14 cellular contexts compared by ENCODE assay signal in genomic region chr13:113835461-113836274, GRCh38. TPM values are rescaled to one million over a fixed set of nuclear protein-coding genes. Genes with fewer than 3 reads are reported as not detected.
DNase-seq lines count a peak whose midpoint lies in the region; ATAC-seq and TF ChIP-seq lines count a peak whose summit lies in the region.
"Had no signal": no experiment of that assay in that cellular context is flagged by ENCODE, and none has a peak within 500 bp of the region (broad histone marks: within the 10 kb centered on the region; RNA-seq: fewer than 3 reads in every experiment).

No MANE protein-coding gene starts in this region.

- H2BK120ac ChIP-seq in neuronal stem cell (ENCODE audit: low read depth, low read length), result peak overlapping the region; percentile 72

- no peaks in the 10 kb centered on the region for H3K9me3 ChIP-seq in neuronal stem cell (replicated peaks in 1 of 2; ENCODE audit: control insufficient read depth in 2 of 2, insufficient read depth in 1 of 2, low read depth in 1 of 2, low read length in 2 of 2)
- no peaks in the 10 kb centered on the region for H3K9me3 ChIP-seq in prostate gland
- H3K9me3 ChIP-seq in body of pancreas, result no peaks in the 10 kb centered on the region
- H3K9me3 ChIP-seq: left lung, transverse colon had no signal

- no peak overlapping the region for H4K91ac ChIP-seq in neuronal stem cell (ENCODE audit: low read depth, low read length, poor library complexity)

- in situ Hi-C loops in astrocyte of the cerebellum (cut with HindIII; ENCODE audit: low sequenced_read_pairs), result no loop called here

- H3K27me3 ChIP-seq in neuronal stem cell (ENCODE audit: control insufficient read depth in 3 of 3, insufficient read depth in 3 of 3, low read depth in 1 of 3, low read length in 3 of 3) (no peaks in the 10 kb centered on the region), prostate gland (replicated peaks; ENCODE audit: insufficient read depth) (peaks cover 4% of the 10 kb centered on the region), body of pancreas (no peaks in the 10 kb centered on the region)
- H3K27me3 ChIP-seq: left lung, transverse colon had no signal

- peak overlapping the region; percentile 95 for H2AK5ac ChIP-seq in neuronal stem cell (ENCODE audit: low read depth, low read length)

- H3K14ac ChIP-seq in neuronal stem cell (ENCODE audit: low read length), result peak overlapping the region; percentile 94

- no peak for TF ChIP-seq POLR2A in prostate gland (IDR thresholded peaks at IDR 0.05)
- TF ChIP-seq POLR2A in body of pancreas (IDR thresholded peaks at IDR 0.05), result no peak

- H3K27ac ChIP-seq in neuronal stem cell (replicated peaks; ENCODE audit: low read length) (peak overlapping the region; percentile 3), prostate gland (no peak overlapping the region), body of pancreas (no peak overlapping the region)
- H3K27ac ChIP-seq: left lung had no signal

- H3K9ac ChIP-seq in neuronal stem cell (ENCODE audit: low read depth, low read length, poor library complexity), result peak overlapping the region; percentile 70

- peak overlapping the region; percentile 88 for H3K18ac ChIP-seq in neuronal stem cell (ENCODE audit: low read length)

- H2AFZ ChIP-seq in neuronal stem cell (ENCODE audit: low read length), result peak overlapping the region; percentile 22

- ATAC-seq in body of pancreas, result no peak
- ATAC-seq: left lung had no signal

- H3K4me1 ChIP-seq in neuronal stem cell (ENCODE audit: control insufficient read depth in 2 of 2, insufficient read depth in 1 of 2, low read depth in 1 of 2, low read length in 2 of 2) (peaks cover 12 to 37% of the 10 kb centered on the region in 2 donors), prostate gland (replicated peaks) (peaks cover 18% of the 10 kb centered on the region), body of pancreas (peaks cover 39% of the 10 kb centered on the region)

- TF ChIP-seq CTCF in astrocyte of the cerebellum (IDR thresholded peaks at IDR 0.05; ENCODE audit: low read depth, low read length, missing control alignments) (no peak), prostate gland (IDR thresholded peaks at IDR 0.05) (no peak), body of pancreas (IDR thresholded peaks at IDR 0.05) (no peak)

- WGBS in neuronal stem cell (ENCODE audit: extremely low coverage in 2 of 2, insufficient read length in 2 of 2, insufficient replicate concordance in 1 of 2), 2 donors, result no CpG with 5 or more reads among the region's 37 CpGs
- WGBS in prostate gland, result 69% methylated on average over 33 of the region's 37 CpGs
- 91 to 94% methylated on average over 20 to 36 of the region's 37 CpGs for WGBS in body of pancreas, 2 donors

- H2BK12ac ChIP-seq in neuronal stem cell (ENCODE audit: low read length), result peak overlapping the region; percentile 75

- peaks cover 0 to 6% of the 10 kb centered on the region in 2 donors for H3K36me3 ChIP-seq in neuronal stem cell (replicated peaks in 1 of 2; ENCODE audit: control insufficient read depth in 2 of 2, insufficient read depth in 2 of 2, low read length in 2 of 2)
- peaks cover 0 to 4% of the 10 kb centered on the region in 2 donors for H3K36me3 ChIP-seq in prostate gland
- peaks cover 0 to 5% of the 10 kb centered on the region in 2 donors for H3K36me3 ChIP-seq in body of pancreas (replicated peaks in 1 of 2; ENCODE audit: insufficient read depth in 1 of 2, low read depth in 2 of 2)

- H3K23ac ChIP-seq in neuronal stem cell (ENCODE audit: low read depth, low read length, poor library complexity), result peak overlapping the region; percentile 20

- H2BK5ac ChIP-seq in neuronal stem cell (ENCODE audit: low read length), result peak overlapping the region; percentile 95

- no peak overlapping the region for H4K8ac ChIP-seq in neuronal stem cell (ENCODE audit: low read depth, low read length)

- H3K4me3 ChIP-seq in astrocyte of the cerebellum (ENCODE audit: low read depth, low read length) (no peak overlapping the region), neuronal stem cell (ENCODE audit: low read length in 2 of 2) (no peak overlapping the region), prostate gland (no peak overlapping the region), body of pancreas (no peak overlapping the region)
- H3K4me3 ChIP-seq: left lung, smooth muscle cell, transverse colon had no signal

- no peaks in the 10 kb centered on the region for H3K79me1 ChIP-seq in neuronal stem cell (ENCODE audit: low read depth, low read length)

- peak overlapping the region; percentile 84 for H3K4ac ChIP-seq in neuronal stem cell (ENCODE audit: low read length)

- peak; percentile 54 for DNase-seq in GM04503 (ENCODE audit: low read depth)
- DNase-seq in NCI-H187 (lab: John Stamatoyannopoulos, UW), result peak; percentile 73 to 95
- DNase-seq in astrocyte of the cerebellum (ENCODE audit: low read depth), result peak; percentile 43
- no peak for DNase-seq in neuronal stem cell (ENCODE audit: low spot score)
- DNase-seq in prostate gland (ENCODE audit: low spot score), result no peak
- DNase-seq in kidney glomerular epithelial cell (lab: John Stamatoyannopoulos, UW), result no peak
- no peak for DNase-seq in body of pancreas
- DNase-seq in effector CD4-positive, alpha-beta T cell, result no peak
- DNase-seq: activated CD4-positive, alpha-beta T cell treated with anti-CD3 and anti-CD28 coated beads, Interleukin-2, amount 10 ng/mL, durations not matched to agents 24 days and 14 days; cortex of kidney; NCI-H2029; transverse colon had no signal

- peak overlapping the region; percentile 97 for H2BK15ac ChIP-seq in neuronal stem cell (ENCODE audit: low read length)

- H3K4me2 ChIP-seq in neuronal stem cell (ENCODE audit: insufficient read depth, low read length, poor library complexity, severe bottlenecking), result no peak overlapping the region
- H3K4me2 ChIP-seq: smooth muscle cell had no signal

- intact Hi-C loops in prostate gland (cut with DNase I), result loop anchor here (5.0 kb wide), 1 partner anchor 72 kb away; no protein-coding TSS in a partner anchor
- intact Hi-C loops in body of pancreas (cut with DNase I), result no loop called here

RNA-seq across cellular contexts. Expression of gene GAS6, which starts 28.2 kb away (rescaled TPM):
- polyA plus RNA-seq in neuronal stem cell (2013, experiment 1 of 2), result 34.2 TPM
- 33.8 TPM for polyA plus RNA-seq in neuronal stem cell (2013, experiment 2 of 2)
- total RNA-seq in prostate gland, result 100 to 1,000 TPM; 116 to 432 TPM
- total RNA-seq in body of pancreas, result 100 to 1,000 TPM in 1 of 2 donors, 10 to 100 TPM in 1; 83.0 to 145 TPM

Comparison
In these comparisons a context has a peak if more than half of its experiments do, and no peak if none do; other contexts are left out.
1. DNase-seq: peak in GM04503 (single experiment), NCI-H187 (2 of 2) and astrocyte of the cerebellum (single experiment); none in neuronal stem cell (single experiment), prostate gland (single experiment), kidney glomerular epithelial cell (single experiment), body of pancreas (0 of 4) and effector CD4-positive, alpha-beta T cell (single experiment).